Comparison of ENCODE assay signal across 9 cellular contexts in genomic region chr10:101611506-101611905, GRCh38. TPM values are rescaled to one million over a fixed set of nuclear protein-coding genes. Genes with fewer than 3 reads are reported as not detected.
DNase-seq lines count a peak whose midpoint lies in the region; ATAC-seq lines count a peak whose summit lies in the region.
"Had no signal": no experiment of that assay in that cellular context is flagged by ENCODE, and none has a peak within 500 bp of the region (broad histone marks: within the 10 kb centered on the region; RNA-seq: fewer than 3 reads in every experiment).

No MANE protein-coding gene starts in this region.

- no peak overlapping the region for H3K4me3 Mint-ChIP-seq in immature natural killer cell

- H3K27me3 ChIP-seq in SJCRH30 = no peaks in the 10 kb centered on the region

- H3K9me3 ChIP-seq in SJCRH30 (replicated peaks) = no peaks in the 10 kb centered on the region

- H3K36me3 ChIP-seq in SJCRH30 = peaks cover 9% of the 10 kb centered on the region

- peak overlapping the region in 4 of 6 donors; percentile 46 to 81 (median 64) for H3K27ac Mint-ChIP-seq in immature natural killer cell

- ATAC-seq in HG02938 (IDR thresholded peaks at IDR 0.05; ENCODE audit: unreplicated experiment) = no peak
- ATAC-seq: esophagus mucosa had no signal

- H3K4me1 ChIP-seq in SJCRH30 = peaks cover 8% of the 10 kb centered on the region

- DNase-seq in AG20443 (ENCODE audit: low spot score) (peak; percentile 44), GM03348 (ENCODE audit: low spot score) (peak; percentile 41), immature natural killer cell (no peak), NCI-H1417 treated with DMSO at 0.1 percent for 48 hours (lab: John Stamatoyannopoulos, UW) (no peak), kidney glomerular epithelial cell (lab: John Stamatoyannopoulos, UW) (no peak), SJCRH30 (no peak)
- DNase-seq in activated CD4-positive, alpha-beta T cell treated with anti-CD3 and anti-CD28 coated beads, Interleukin-2, amount 50 U/mL, for 48 hours = peak; percentile 16 to 31

- H3K4me3 ChIP-seq in SJCRH30 = no peak overlapping the region

- no peaks in the 10 kb centered on the region for H3K4me1 Mint-ChIP-seq in immature natural killer cell

- peaks cover 0 to 4% (median 0%) of the 10 kb centered on the region in 3 donors for H3K27me3 Mint-ChIP-seq in immature natural killer cell (ENCODE audit: low read depth in 3 of 3)

- H3K9me3 Mint-ChIP-seq in immature natural killer cell = no peaks in the 10 kb centered on the region

- H3K27ac ChIP-seq in SJCRH30 = no peak overlapping the region

- H3K36me3 Mint-ChIP-seq in immature natural killer cell = peaks cover 5 to 8% (median 7%) of the 10 kb centered on the region in 3 donors

RNA-seq across cellular contexts. Expression of gene DPCD, which starts 23.4 kb away (rescaled TPM):
- polyA plus RNA-seq in immature natural killer cell = 1 to 10 TPM in 2 of 3 donors, not detected in 1; 2.1 to 2.8 TPM
- 35.7 and 36.2 TPM in 2 replicates for total RNA-seq in SJCRH30 (2014; rRNA removed; shearing (Covaris generic))

RNA-seq across cellular contexts. Expression of gene POLL, which starts 23.4 kb away (rescaled TPM):
- polyA plus RNA-seq in immature natural killer cell = 10 to 100 TPM; 11.7 to 15.5 (median 12.2) TPM
- total RNA-seq in SJCRH30 (2014; rRNA removed; shearing (Covaris generic)) = 10.5 and 12.6 TPM in 2 replicates

Comparison
In these comparisons a context has a peak if more than half of its experiments do, and no peak if none do; other contexts are left out.
1. DNase-seq: peak in AG20443 (single experiment), GM03348 (single experiment) and activated CD4-positive, alpha-beta T cell treated with anti-CD3 and anti-CD28 coated beads, Interleukin-2, amount 50 U/mL, for 48 hours (2 of 2); none in immature natural killer cell (0 of 3), NCI-H1417 treated with DMSO at 0.1 percent for 48 hours (single experiment), kidney glomerular epithelial cell (single experiment) and SJCRH30 (0 of 2).